In genomic region chr22:50600967-50601668, GRCh38 we compare ENCODE assay signal across 8 cellular contexts. TPM values are rescaled to one million over a fixed set of nuclear protein-coding genes. Genes with fewer than 3 reads are reported as not detected.
DNase-seq lines count a peak whose midpoint lies in the region; ATAC-seq and TF ChIP-seq lines count a peak whose summit lies in the region.

No MANE protein-coding gene starts in this region.

- no peak for ATAC-seq in CD4-positive, CD25-positive, alpha-beta regulatory T cell (ENCODE audit: low read depth in 2 of 2)
- ATAC-seq in GM18505 (IDR thresholded peaks at IDR 0.05; ENCODE audit: unreplicated experiment) (no peak), GM21737 (IDR thresholded peaks at IDR 0.05; ENCODE audit: unreplicated experiment) (no peak)

- H3K36me3 Mint-ChIP-seq in CD4-positive, CD25-positive, alpha-beta regulatory T cell: peaks cover 11% of the 10 kb centered on the region
- H3K36me3 Mint-ChIP-seq in osteocyte (ENCODE audit: unreplicated experiment): no peaks in the 10 kb centered on the region

- H3K4me1 ChIP-seq in CD4-positive, CD25-positive, alpha-beta regulatory T cell (ENCODE audit: control insufficient read depth, insufficient read depth, low read length, poor library complexity, severe bottlenecking): peaks cover 9% of the 10 kb centered on the region
- peaks cover 3% of the 10 kb centered on the region; the same call in 1 of the 2 replicates for H3K4me1 ChIP-seq in HUES6 (ENCODE audit: control insufficient read depth, insufficient read depth, low read length)
- H3K4me1 ChIP-seq in effector memory CD4-positive, alpha-beta T cell (ENCODE audit: control insufficient read depth, insufficient read depth, low read length, poor library complexity, severe bottlenecking): no peaks in the 10 kb centered on the region

- H3K4me3 ChIP-seq in CD4-positive, CD25-positive, alpha-beta regulatory T cell (ENCODE audit: low read depth, low read length): no peak overlapping the region
- H3K4me3 ChIP-seq in HUES6 (ENCODE audit: low read depth, low read length): peak overlapping the region; percentile 43
- no peak overlapping the region for H3K4me3 ChIP-seq in lower leg skin (ENCODE audit: low read depth, poor library complexity, severe bottlenecking)
- no peak overlapping the region for H3K4me3 ChIP-seq in effector memory CD4-positive, alpha-beta T cell (ENCODE audit: insufficient read depth, low read depth, low read length, poor library complexity, severe bottlenecking)

- no peak overlapping the region for H3K27ac ChIP-seq in CD4-positive, CD25-positive, alpha-beta regulatory T cell (ENCODE audit: insufficient read depth, low read length, poor library complexity, severe bottlenecking)
- no peak overlapping the region for H3K27ac ChIP-seq in HUES6 (ENCODE audit: low read depth, low read length)
- H3K27ac ChIP-seq in effector memory CD4-positive, alpha-beta T cell (ENCODE audit: insufficient read depth, low read length, poor library complexity, severe bottlenecking): no peak overlapping the region

- TF ChIP-seq CTCF in osteocyte (IDR thresholded peaks at IDR 0.05): no peak
- TF ChIP-seq CTCF in lower leg skin (IDR thresholded peaks at IDR 0.05): no peak

- H3K4me3 Mint-ChIP-seq in CD4-positive, CD25-positive, alpha-beta regulatory T cell: peak overlapping the region; percentile 25 to 86 (median 80)
- H3K4me3 Mint-ChIP-seq in osteocyte (ENCODE audit: unreplicated experiment): peak overlapping the region; percentile 69

- H3K9ac ChIP-seq in HUES6 (ENCODE audit: low read length): no peak overlapping the region

- DNase-seq in CD4-positive, CD25-positive, alpha-beta regulatory T cell: no peak
- DNase-seq in ecto neural progenitor cell (ENCODE audit: low spot score): peak; percentile 55
- DNase-seq in osteocyte (ENCODE audit: extremely low spot score, unreplicated experiment): no peak
- no peak for DNase-seq in lower leg skin (ENCODE audit: low spot score in 2 of 2)
- DNase-seq in effector memory CD4-positive, alpha-beta T cell: no peak

- H3K27me3 ChIP-seq in CD4-positive, CD25-positive, alpha-beta regulatory T cell (ENCODE audit: control insufficient read depth, insufficient read depth, low read length): peaks cover 14% of the 10 kb centered on the region
- peaks cover 88% of the 10 kb centered on the region for H3K27me3 ChIP-seq in HUES6 (ENCODE audit: control insufficient read depth, insufficient read depth, low read length)
- peaks cover 51% of the 10 kb centered on the region for H3K27me3 ChIP-seq in effector memory CD4-positive, alpha-beta T cell (replicated peaks; ENCODE audit: control insufficient read depth, insufficient read depth, low read length, poor library complexity, severe bottlenecking)

- no peaks in the 10 kb centered on the region for H3K9me3 ChIP-seq in CD4-positive, CD25-positive, alpha-beta regulatory T cell (ENCODE audit: control insufficient read depth in 2 of 2, low read length in 2 of 2)
- H3K9me3 ChIP-seq in HUES6 (ENCODE audit: control insufficient read depth, insufficient read depth, low read depth, low read length): no peaks in the 10 kb centered on the region
- H3K9me3 ChIP-seq in effector memory CD4-positive, alpha-beta T cell (ENCODE audit: control insufficient read depth, low read length): no peaks in the 10 kb centered on the region

- intact Hi-C loops in lower leg skin (cut with DNase I; ENCODE audit: low total_unique reads): no loop called here

- H3K4me1 Mint-ChIP-seq in CD4-positive, CD25-positive, alpha-beta regulatory T cell: peaks cover 0 to 19% (median 6%) of the 10 kb centered on the region in 4 donors
- H3K4me1 Mint-ChIP-seq in osteocyte (ENCODE audit: unreplicated experiment): peaks cover 11% of the 10 kb centered on the region

- 14 to 22% methylated on average over 23 to 34 of the region's 52 CpGs for WGBS in lower leg skin, 2 donors

- peaks cover 55% of the 10 kb centered on the region for H3K27me3 Mint-ChIP-seq in CD4-positive, CD25-positive, alpha-beta regulatory T cell
- peaks cover 8% of the 10 kb centered on the region for H3K27me3 Mint-ChIP-seq in osteocyte (ENCODE audit: unreplicated experiment)

- H3K36me3 ChIP-seq in CD4-positive, CD25-positive, alpha-beta regulatory T cell (ENCODE audit: control insufficient read depth, insufficient read depth, low read length): no peaks in the 10 kb centered on the region
- H3K36me3 ChIP-seq in HUES6 (ENCODE audit: control insufficient read depth, insufficient read depth, low read length): no peaks in the 10 kb centered on the region
- no peaks in the 10 kb centered on the region for H3K36me3 ChIP-seq in effector memory CD4-positive, alpha-beta T cell (ENCODE audit: control insufficient read depth, insufficient read depth, low read length)

- H3K9me3 Mint-ChIP-seq in CD4-positive, CD25-positive, alpha-beta regulatory T cell: peaks cover 0 to 5% (median 1%) of the 10 kb centered on the region in 7 donors
- H3K9me3 Mint-ChIP-seq in osteocyte (ENCODE audit: unreplicated experiment): no peaks in the 10 kb centered on the region

- TF ChIP-seq POLR2A in lower leg skin (IDR thresholded peaks at IDR 0.05) (no peak), GM18505 (IDR thresholded peaks at IDR 0.05; ENCODE audit: borderline replicate concordance, extremely low read depth, insufficient read depth, insufficient read length) (no peak)

- H3K27ac Mint-ChIP-seq in CD4-positive, CD25-positive, alpha-beta regulatory T cell: no peak overlapping the region
- H3K27ac Mint-ChIP-seq in osteocyte (ENCODE audit: unreplicated experiment): no peak overlapping the region

RNA-seq across cellular contexts. Expression of gene MAPK8IP2, which starts 0.5 kb away (rescaled TPM):
- 0.30 TPM for total RNA-seq in CD4-positive, CD25-positive, alpha-beta regulatory T cell
- not detected for polyA plus RNA-seq in CD4-positive, CD25-positive, alpha-beta regulatory T cell
- total RNA-seq in osteocyte (2.8 and 3.6 TPM in 2 replicates), lower leg skin (1 to 10 TPM; 2.1 to 5.4 (median 3.6) TPM)

RNA-seq across cellular contexts. Expression of gene CHKB, which starts 18.5 kb away (rescaled TPM):
- 162 TPM for total RNA-seq in CD4-positive, CD25-positive, alpha-beta regulatory T cell
- 10 to 100 TPM; 39.8 to 51.7 (median 43.4) TPM for polyA plus RNA-seq in CD4-positive, CD25-positive, alpha-beta regulatory T cell
- total RNA-seq in osteocyte: 75.4 and 79.9 TPM in 2 replicates
- 10 to 100 TPM; 47.0 to 71.3 (median 66.4) TPM for total RNA-seq in lower leg skin

RNA-seq across cellular contexts. Expression of gene CPT1B, which starts 22.9 kb away (rescaled TPM):
- 71.8 TPM for total RNA-seq in CD4-positive, CD25-positive, alpha-beta regulatory T cell
- under 1 TPM in 3 of 4 donors, not detected in 1; 0.25 to 0.76 (median 0.27) TPM for polyA plus RNA-seq in CD4-positive, CD25-positive, alpha-beta regulatory T cell
- total RNA-seq in osteocyte: 49.8 and 60.7 TPM in 2 replicates
- total RNA-seq in lower leg skin: 10 to 100 TPM in 1 of 4 donors, 1 to 10 TPM in 3; 4.7 to 12.0 (median 6.8) TPM

RNA-seq across cellular contexts. Expression of gene ARSA, which starts 26.8 kb away (rescaled TPM):
- total RNA-seq in CD4-positive, CD25-positive, alpha-beta regulatory T cell: 81.3 TPM
- polyA plus RNA-seq in CD4-positive, CD25-positive, alpha-beta regulatory T cell: 10 to 100 TPM in 3 of 4 donors, 1 to 10 TPM in 1; 8.0 to 11.3 (median 10.5) TPM
- total RNA-seq in osteocyte (43.5 and 44.0 TPM in 2 replicates), lower leg skin (10 to 100 TPM; 23.3 to 51.8 (median 30.4) TPM)

RNA-seq across cellular contexts. Expression of gene SYCE3, which starts 38.4 kb away (rescaled TPM):
- not detected for total RNA-seq in CD4-positive, CD25-positive, alpha-beta regulatory T cell
- not detected for polyA plus RNA-seq in CD4-positive, CD25-positive, alpha-beta regulatory T cell
- total RNA-seq in osteocyte: not detected in 2 replicates
- not detected for total RNA-seq in lower leg skin
